Comparison of ENCODE assay signal across 9 cellular contexts in the genomic region with DNA sequence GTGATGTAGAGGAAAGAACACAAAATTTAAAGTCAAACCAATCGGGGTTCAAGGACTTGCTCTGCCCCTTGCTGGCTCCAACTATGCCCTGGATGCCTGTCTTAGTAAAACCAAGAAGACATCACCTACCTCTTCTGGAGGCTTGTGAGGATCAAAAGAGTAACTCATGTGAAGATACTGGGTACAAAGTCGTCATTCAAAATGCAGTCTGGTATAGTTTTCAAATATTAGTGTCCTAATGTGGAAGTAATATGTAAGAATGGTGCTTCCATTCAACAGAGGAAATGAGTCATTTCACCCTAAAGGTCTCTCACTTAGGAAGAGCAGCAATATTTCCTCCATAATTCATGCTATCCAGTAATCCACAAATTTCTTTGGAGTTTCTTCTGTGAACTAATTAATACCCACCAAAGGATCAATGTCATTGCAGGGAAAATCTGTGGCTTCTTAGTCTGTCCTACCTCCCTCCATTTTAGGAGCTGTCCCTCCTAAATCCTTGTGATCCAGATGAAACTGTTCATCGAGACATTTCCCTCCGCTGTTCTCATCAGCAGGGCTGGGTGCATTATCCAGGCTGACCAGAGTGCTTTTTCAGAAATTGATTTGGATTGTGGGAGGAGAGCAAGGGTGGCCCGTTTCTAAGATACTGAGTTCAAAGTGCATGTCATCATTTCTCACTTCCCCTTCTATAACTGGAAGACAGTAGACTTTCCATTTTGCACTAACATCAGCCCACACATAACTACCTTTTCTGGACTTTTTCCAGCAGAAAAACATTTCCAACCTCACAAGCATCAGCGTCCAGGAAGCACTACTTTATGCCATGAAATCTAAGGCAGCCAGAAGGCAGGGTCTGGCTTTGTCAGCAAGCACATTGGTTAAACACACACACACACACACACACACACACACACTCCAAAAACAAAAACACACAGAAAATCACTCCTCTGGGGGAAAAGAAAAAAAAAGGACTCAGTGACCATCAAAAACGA.
DNase-seq lines count a peak whose midpoint lies in the region; ATAC-seq and TF ChIP-seq lines count a peak whose summit lies in the region.
"Had no signal": no experiment of that assay in that cellular context is flagged by ENCODE, and none has a peak within 500 bp of the region (broad histone marks: within the 10 kb centered on the region; RNA-seq: fewer than 3 reads in every experiment).

No MANE protein-coding gene starts in this region.

- H3K36me3 Mint-ChIP-seq in activated naive CD8-positive, alpha-beta T cell treated with anti-CD3 and anti-CD28 coated beads for 36 hours, result peaks cover 28% of the 10 kb centered on the region
- peaks cover 4% of the 10 kb centered on the region for H3K36me3 Mint-ChIP-seq in natural killer cell treated with Interleukin-12 subunit alpha and Interleukin-12 subunit beta and Interleukin-15 and Interleukin-18, amount 100 ng/mL, for 72 hours

- no peaks in the 10 kb centered on the region for H3K36me3 ChIP-seq in psoas muscle (ENCODE audit: insufficient read depth in 1 of 2, low read depth in 1 of 2)
- no peaks in the 10 kb centered on the region for H3K36me3 ChIP-seq in testis (ENCODE audit: low read depth, missing control alignments)
- no peaks in the 10 kb centered on the region for H3K36me3 ChIP-seq in vagina

- peak overlapping the region; percentile 98 for H3K27ac Mint-ChIP-seq in activated naive CD8-positive, alpha-beta T cell treated with anti-CD3 and anti-CD28 coated beads for 36 hours
- H3K27ac Mint-ChIP-seq in natural killer cell treated with Interleukin-12 subunit alpha and Interleukin-12 subunit beta and Interleukin-15 and Interleukin-18, amount 100 ng/mL, for 72 hours, result peak overlapping the region; percentile 88 to 93

- H3K9me3 Mint-ChIP-seq in activated naive CD8-positive, alpha-beta T cell treated with anti-CD3 and anti-CD28 coated beads for 36 hours, result no peaks in the 10 kb centered on the region
- H3K9me3 Mint-ChIP-seq in natural killer cell treated with Interleukin-12 subunit alpha and Interleukin-12 subunit beta and Interleukin-15 and Interleukin-18, amount 100 ng/mL, for 72 hours, result peaks cover 4% of the 10 kb centered on the region

- TF ChIP-seq POLR2A in testis (IDR thresholded peaks at IDR 0.05) (no peak), vagina (IDR thresholded peaks at IDR 0.05) (no peak)

- H3K4me1 ChIP-seq in psoas muscle (no peaks in the 10 kb centered on the region), testis (no peaks in the 10 kb centered on the region), vagina (peaks cover 27% of the 10 kb centered on the region)

- H3K27me3 ChIP-seq in psoas muscle (ENCODE audit: insufficient read depth in 3 of 3, low read length in 2 of 3), result no peaks in the 10 kb centered on the region
- no peaks in the 10 kb centered on the region for H3K27me3 ChIP-seq in testis
- H3K27me3 ChIP-seq in vagina, result no peaks in the 10 kb centered on the region

- no peaks in the 10 kb centered on the region for H3K27me3 Mint-ChIP-seq in activated naive CD8-positive, alpha-beta T cell treated with anti-CD3 and anti-CD28 coated beads for 36 hours
- H3K27me3 Mint-ChIP-seq in natural killer cell treated with Interleukin-12 subunit alpha and Interleukin-12 subunit beta and Interleukin-15 and Interleukin-18, amount 100 ng/mL, for 72 hours, result no peaks in the 10 kb centered on the region

- 42 to 57% (median 49%) methylated on average over 7 of the region's 7 CpGs for WGBS in psoas muscle, 3 donors
- WGBS in testis, 2 donors, result 50 to 55% methylated on average over 7 of the region's 7 CpGs

- peak overlapping the region; percentile 61 for H3K4me3 ChIP-seq in GM08714 (ENCODE audit: low read length)
- H3K4me3 ChIP-seq in psoas muscle, result no peak overlapping the region
- no peak overlapping the region for H3K4me3 ChIP-seq in testis
- H3K4me3 ChIP-seq in vagina, result no peak overlapping the region

- no peak for TF ChIP-seq CTCF in psoas muscle (IDR thresholded peaks at IDR 0.05)
- TF ChIP-seq CTCF in testis (IDR thresholded peaks at IDR 0.05), result no peak
- TF ChIP-seq CTCF in vagina (IDR thresholded peaks at IDR 0.05), result no peak

- DNase-seq in activated naive CD8-positive, alpha-beta T cell treated with anti-CD3 and anti-CD28 coated beads for 36 hours, result no peak
- no peak for DNase-seq in natural killer cell treated with Interleukin-12 subunit alpha and Interleukin-12 subunit beta and Interleukin-15 and Interleukin-18, amount 100 ng/mL, for 72 hours (ENCODE audit: low spot score)
- DNase-seq in psoas muscle (no peak), testis (no peak), vagina (ENCODE audit: extremely low spot score in 2 of 2) (no peak)
- DNase-seq: left cardiac atrium had no signal

- H3K9me3 ChIP-seq in psoas muscle (no peaks in the 10 kb centered on the region), testis (no peaks in the 10 kb centered on the region), vagina (no peaks in the 10 kb centered on the region)

- H3K27ac ChIP-seq in psoas muscle, result no peak overlapping the region
- H3K27ac ChIP-seq in testis, result no peak overlapping the region
- no peak overlapping the region for H3K27ac ChIP-seq in vagina

- peak overlapping the region; percentile 78 for H3K4me3 Mint-ChIP-seq in activated naive CD8-positive, alpha-beta T cell treated with anti-CD3 and anti-CD28 coated beads for 36 hours
- H3K4me3 Mint-ChIP-seq in natural killer cell treated with Interleukin-12 subunit alpha and Interleukin-12 subunit beta and Interleukin-15 and Interleukin-18, amount 100 ng/mL, for 72 hours, result peak overlapping the region; percentile 61

- peaks cover 82% of the 10 kb centered on the region for H3K4me1 Mint-ChIP-seq in activated naive CD8-positive, alpha-beta T cell treated with anti-CD3 and anti-CD28 coated beads for 36 hours
- peaks cover 54 to 71% of the 10 kb centered on the region in 2 donors for H3K4me1 Mint-ChIP-seq in natural killer cell treated with Interleukin-12 subunit alpha and Interleukin-12 subunit beta and Interleukin-15 and Interleukin-18, amount 100 ng/mL, for 72 hours (ENCODE audit: low read depth in 2 of 2)

- intact Hi-C loops in psoas muscle (cut with DNase I), result no loop called here
- intact Hi-C loops in testis (cut with DNase I; ENCODE audit: low total_unique reads), result no loop called here
- intact Hi-C loops in vagina (cut with DNase I), result no loop called here

- ATAC-seq in GM21367 (IDR thresholded peaks at IDR 0.05; ENCODE audit: unreplicated experiment), result peak; percentile 64
- peak; percentile 67 for ATAC-seq in HG03571 (IDR thresholded peaks at IDR 0.05; ENCODE audit: unreplicated experiment)
- ATAC-seq in natural killer cell treated with Interleukin-12 subunit alpha and Interleukin-12 subunit beta and Interleukin-15 and Interleukin-18, amount 100 ng/mL, for 72 hours, result peak in 1 of 2 donors; percentile 62
- ATAC-seq in psoas muscle, result no peak

Comparison
In these comparisons a context has a peak if more than half of its experiments do, and no peak if none do; other contexts are left out.
1. ATAC-seq: peak in GM21367 (single experiment) and HG03571 (single experiment); none in psoas muscle (0 of 4).